1 cellular context compared by ENCODE assay signal in the genomic region with DNA sequence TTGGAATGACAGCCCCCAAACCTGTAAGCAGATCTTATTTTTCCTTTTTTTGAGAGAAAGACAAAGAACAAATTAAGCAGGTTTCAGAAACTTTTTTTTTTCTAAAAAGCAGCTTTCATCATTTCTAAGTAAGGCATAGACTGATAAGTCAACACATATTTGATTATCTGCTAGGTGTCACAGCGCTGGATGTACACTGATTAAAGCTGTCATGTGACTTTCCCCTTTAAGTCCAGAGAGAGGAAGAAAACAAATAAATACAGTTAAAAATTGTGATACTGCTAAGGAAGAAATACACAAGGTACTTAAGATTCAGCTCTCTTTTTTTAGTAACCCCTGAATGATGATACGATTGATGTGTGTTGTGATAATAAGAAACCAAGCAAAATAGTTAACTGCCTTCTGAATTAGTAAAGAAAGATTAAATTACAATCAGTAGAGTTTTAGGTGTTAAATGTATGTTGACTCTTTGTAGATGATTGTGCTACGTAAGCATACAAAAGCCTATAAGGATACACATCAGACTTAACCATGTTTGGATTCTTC.
TF ChIP-seq lines count a peak whose summit lies in the region.

No MANE protein-coding gene starts in this region.

TF ChIP-seq in HEK293, 187 proteins besides CTCF, POLR2A, EP300 and RAD21 (continued from another document):
- 0 out of 2 replicates have a peak, but pooled peaks have one; percentile 9 for TF ChIP-seq ZNF10 (tag by site-specific recombination; IDR thresholded peaks at IDR 0.05)
- peak; percentile 50; the same call in 1 of the 2 replicates for TF ChIP-seq ZBTB20 (tag by site-specific recombination; IDR thresholded peaks at IDR 0.05)
- no peak for TF ChIP-seq ZFP69B (tag by site-specific recombination; IDR thresholded peaks at IDR 0.05)
- no peak for TF ChIP-seq ZNF76 (tag by site-specific recombination; IDR thresholded peaks at IDR 0.05; ENCODE audit: borderline replicate concordance, low read depth)
- no peak for TF ChIP-seq ZBTB21 (tag by site-specific recombination; IDR thresholded peaks at IDR 0.05)
- TF ChIP-seq ZNF311 (tag by site-specific recombination; IDR thresholded peaks at IDR 0.05; ENCODE audit: borderline replicate concordance), result no peak
- no peak for TF ChIP-seq ZNF776 (tag by site-specific recombination; IDR thresholded peaks at IDR 0.05; ENCODE audit: borderline replicate concordance)
- TF ChIP-seq, protein P1, sequence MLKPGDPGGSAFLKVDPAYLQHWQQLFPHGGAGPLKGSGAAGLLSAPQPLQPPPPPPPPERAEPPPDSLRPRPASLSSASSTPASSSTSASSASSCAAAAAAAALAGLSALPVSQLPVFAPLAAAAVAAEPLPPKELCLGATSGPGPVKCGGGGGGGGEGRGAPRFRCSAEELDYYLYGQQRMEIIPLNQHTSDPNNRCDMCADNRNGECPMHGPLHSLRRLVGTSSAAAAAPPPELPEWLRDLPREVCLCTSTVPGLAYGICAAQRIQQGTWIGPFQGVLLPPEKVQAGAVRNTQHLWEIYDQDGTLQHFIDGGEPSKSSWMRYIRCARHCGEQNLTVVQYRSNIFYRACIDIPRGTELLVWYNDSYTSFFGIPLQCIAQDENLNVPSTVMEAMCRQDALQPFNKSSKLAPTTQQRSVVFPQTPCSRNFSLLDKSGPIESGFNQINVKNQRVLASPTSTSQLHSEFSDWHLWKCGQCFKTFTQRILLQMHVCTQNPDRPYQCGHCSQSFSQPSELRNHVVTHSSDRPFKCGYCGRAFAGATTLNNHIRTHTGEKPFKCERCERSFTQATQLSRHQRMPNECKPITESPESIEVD (tag by site-specific recombination; IDR thresholded peaks at IDR 0.05), result peak; percentile 91
- TF ChIP-seq, protein P2, sequence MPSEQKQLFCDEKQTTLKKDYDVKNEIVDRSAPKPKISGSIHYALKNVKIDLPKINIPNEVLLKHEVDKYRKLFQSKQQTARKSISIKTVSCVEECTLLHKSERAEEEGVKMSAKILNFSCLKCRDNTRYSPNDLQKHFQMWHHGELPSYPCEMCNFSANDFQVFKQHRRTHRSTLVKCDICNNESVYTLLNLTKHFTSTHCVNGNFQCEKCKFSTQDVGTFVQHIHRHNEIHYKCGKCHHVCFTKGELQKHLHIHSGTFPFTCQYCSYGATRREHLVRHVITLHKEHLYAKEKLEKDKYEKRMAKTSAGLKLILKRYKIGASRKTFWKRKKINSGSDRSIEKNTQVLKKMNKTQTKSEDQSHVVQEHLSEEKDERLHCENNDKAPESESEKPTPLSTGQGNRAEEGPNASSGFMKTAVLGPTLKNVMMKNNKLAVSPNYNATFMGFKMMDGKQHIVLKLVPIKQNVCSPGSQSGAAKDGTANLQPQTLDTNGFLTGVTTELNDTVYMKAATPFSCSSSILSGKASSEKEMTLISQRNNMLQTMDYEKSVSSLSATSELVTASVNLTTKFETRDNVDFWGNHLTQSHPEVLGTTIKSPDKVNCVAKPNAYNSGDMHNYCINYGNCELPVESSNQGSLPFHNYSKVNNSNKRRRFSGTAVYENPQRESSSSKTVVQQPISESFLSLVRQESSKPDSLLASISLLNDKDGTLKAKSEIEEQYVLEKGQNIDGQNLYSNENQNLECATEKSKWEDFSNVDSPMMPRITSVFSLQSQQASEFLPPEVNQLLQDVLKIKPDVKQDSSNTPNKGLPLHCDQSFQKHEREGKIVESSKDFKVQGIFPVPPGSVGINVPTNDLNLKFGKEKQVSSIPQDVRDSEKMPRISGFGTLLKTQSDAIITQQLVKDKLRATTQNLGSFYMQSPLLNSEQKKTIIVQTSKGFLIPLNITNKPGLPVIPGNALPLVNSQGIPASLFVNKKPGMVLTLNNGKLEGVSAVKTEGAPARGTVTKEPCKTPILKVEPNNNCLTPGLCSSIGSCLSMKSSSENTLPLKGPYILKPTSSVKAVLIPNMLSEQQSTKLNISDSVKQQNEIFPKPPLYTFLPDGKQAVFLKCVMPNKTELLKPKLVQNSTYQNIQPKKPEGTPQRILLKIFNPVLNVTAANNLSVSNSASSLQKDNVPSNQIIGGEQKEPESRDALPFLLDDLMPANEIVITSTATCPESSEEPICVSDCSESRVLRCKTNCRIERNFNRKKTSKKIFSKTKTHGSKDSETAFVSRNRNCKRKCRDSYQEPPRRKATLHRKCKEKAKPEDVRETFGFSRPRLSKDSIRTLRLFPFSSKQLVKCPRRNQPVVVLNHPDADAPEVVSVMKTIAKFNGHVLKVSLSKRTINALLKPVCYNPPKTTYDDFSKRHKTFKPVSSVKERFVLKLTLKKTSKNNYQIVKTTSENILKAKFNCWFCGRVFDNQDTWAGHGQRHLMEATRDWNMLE (tag by site-specific recombination; conservative IDR thresholded peaks at IDR 0.05; ENCODE audit: low read depth), result no peak
